ENCODE assay signal across 8 cellular contexts in genomic region chr17:3963214-3964201, GRCh38. TPM values are rescaled to one million over a fixed set of nuclear protein-coding genes. Genes with fewer than 3 reads are reported as not detected.
DNase-seq lines count a peak whose midpoint lies in the region; ATAC-seq, FAIRE-seq and TF ChIP-seq lines count a peak whose summit lies in the region.

No MANE protein-coding gene starts in this region.

- peaks cover 44% of the 10 kb centered on the region for H3K4me1 Mint-ChIP-seq in T-helper 2 cell treated with Interferon-gamma antibody and Interleukin-4, amounts not matched to agents 5 μg/mL and 100 μg/mL, for 36 hours (ENCODE audit: low read depth)

- peaks cover 23% of the 10 kb centered on the region for H3K36me3 Mint-ChIP-seq in T-helper 2 cell treated with Interferon-gamma antibody and Interleukin-4, amounts not matched to agents 5 μg/mL and 100 μg/mL, for 36 hours (ENCODE audit: low read depth)

- intact Hi-C loops in aorta (cut with DNase I), result loop anchor here in 1 of 2 donors (2.0 to 5.0 kb wide), 2 partner anchors 41 to 46 kb away; partner anchors contain the start of gene P2RX1

- H3K27me3 ChIP-seq in brain microvascular endothelial cell (replicated peaks) (peaks cover 15% of the 10 kb centered on the region), neutrophil (no peaks in the 10 kb centered on the region), aorta (ENCODE audit: control insufficient read depth in 1 of 2, insufficient read depth in 2 of 2, low read length in 1 of 2) (no peaks in the 10 kb centered on the region)

- H3K9me3 ChIP-seq in neutrophil (no peaks in the 10 kb centered on the region), aorta (ENCODE audit: control insufficient read depth, low read length) (no peaks in the 10 kb centered on the region)

- H3K4me1 ChIP-seq in neutrophil (ENCODE audit: control insufficient read depth in 1 of 2, insufficient read depth in 1 of 2, low read depth in 1 of 2, low read length in 1 of 2), result peaks cover 57 to 58% of the 10 kb centered on the region in 2 experiments
- H3K4me1 ChIP-seq in aorta (ENCODE audit: control insufficient read depth in 1 of 2, insufficient read depth in 2 of 2, low read length in 2 of 2), result no peaks in the 10 kb centered on the region

- DNase-seq in GM18507 (ENCODE audit: extremely low spot score, insufficient read length, low read depth), result peak; percentile 59
- peak; percentile 48 for DNase-seq in T-helper 2 cell treated with Interferon-gamma antibody and Interleukin-4, amounts not matched to agents 5 μg/mL and 100 μg/mL, for 36 hours (ENCODE audit: low spot score)
- no peak for DNase-seq in brain microvascular endothelial cell
- peak in 1 of 2 donors; percentile 64 for DNase-seq in aorta
- DNase-seq in urothelium cell line (ENCODE audit: low spot score), result no peak
- DNase-seq in left lobe of liver (ENCODE audit: low spot score), result no peak

- in situ Hi-C loops in brain microvascular endothelial cell (cut with HindIII; ENCODE audit: low pct_ligation_motif_present, low sequenced_read_pairs), result no loop called here

- H3K4me3 ChIP-seq in brain microvascular endothelial cell (ENCODE audit: low read depth, low read length) (peak overlapping the region; percentile 3), neutrophil (ENCODE audit: low read depth in 1 of 2, low read length in 1 of 2) (peak overlapping the region; percentile 91 to 94), aorta (ENCODE audit: low read length in 2 of 2) (peak overlapping the region; percentile 60 to 75)

- ATAC-seq in HG03039 (IDR thresholded peaks at IDR 0.05; ENCODE audit: unreplicated experiment), result peak; percentile 6
- no peak for ATAC-seq in aorta (ENCODE audit: low FRiP score)
- no peak for ATAC-seq in left lobe of liver

- 1% methylated on average over 42 to 64 of the region's 64 CpGs for WGBS in aorta, 2 donors

- peak; percentile 96 for FAIRE-seq in GM18507 (lab: Jason Lieb, UNC)
- no peak for FAIRE-seq in urothelium cell line (lab: Jason Lieb, UNC)

- H3K9me3 Mint-ChIP-seq in T-helper 2 cell treated with Interferon-gamma antibody and Interleukin-4, amounts not matched to agents 5 μg/mL and 100 μg/mL, for 36 hours, result no peaks in the 10 kb centered on the region

- no peaks in the 10 kb centered on the region for H3K27me3 Mint-ChIP-seq in T-helper 2 cell treated with Interferon-gamma antibody and Interleukin-4, amounts not matched to agents 5 μg/mL and 100 μg/mL, for 36 hours (ENCODE audit: low read depth)

- TF ChIP-seq CTCF in brain microvascular endothelial cell (IDR thresholded peaks at IDR 0.05; ENCODE audit: low read depth, low read length, missing control alignments), result no peak
- TF ChIP-seq CTCF in neutrophil (IDR thresholded peaks at IDR 0.05), result no peak

- H3K27ac ChIP-seq in brain microvascular endothelial cell (no peak overlapping the region), neutrophil (peak overlapping the region; percentile 97), aorta (ENCODE audit: low read depth in 1 of 2, low read length in 2 of 2) (no peak overlapping the region)

- peak overlapping the region; percentile 86 for H3K4me3 Mint-ChIP-seq in T-helper 2 cell treated with Interferon-gamma antibody and Interleukin-4, amounts not matched to agents 5 μg/mL and 100 μg/mL, for 36 hours

- peak overlapping the region; percentile 75 for H3K27ac Mint-ChIP-seq in T-helper 2 cell treated with Interferon-gamma antibody and Interleukin-4, amounts not matched to agents 5 μg/mL and 100 μg/mL, for 36 hours

- H3K36me3 ChIP-seq in brain microvascular endothelial cell (replicated peaks), result no peaks in the 10 kb centered on the region
- H3K36me3 ChIP-seq in neutrophil, result peaks cover 4% of the 10 kb centered on the region
- H3K36me3 ChIP-seq in aorta (ENCODE audit: control insufficient read depth in 1 of 2, insufficient read depth in 2 of 2, low read length in 1 of 2), result no peaks in the 10 kb centered on the region

RNA-seq across cellular contexts. Expression of gene ATP2A3, which starts 0.7 kb away (rescaled TPM):
- 10 to 100 TPM; 28.7 to 32.1 TPM for total RNA-seq in aorta
- 10 to 100 TPM in 1 of 2 donors, 1 to 10 TPM in 1; 7.5 to 88.7 TPM for polyA plus RNA-seq in aorta
- 3.9 TPM for total RNA-seq in left lobe of liver

RNA-seq across cellular contexts. Expression of gene P2RX1, which starts 47.2 kb away (rescaled TPM):
- total RNA-seq in aorta, result 1 to 10 TPM; 3.5 to 4.7 TPM
- 1 to 10 TPM in 1 of 2 donors, under 1 TPM in 1; 0.50 to 1.6 TPM for polyA plus RNA-seq in aorta
- total RNA-seq in left lobe of liver, result 0.13 TPM

Comparison
In these comparisons a context has a peak if more than half of its experiments do, and no peak if none do; other contexts are left out.
1. DNase-seq: peak in GM18507 (single experiment) and T-helper 2 cell treated with Interferon-gamma antibody and Interleukin-4, amounts not matched to agents 5 μg/mL and 100 μg/mL, for 36 hours (single experiment); none in brain microvascular endothelial cell (single experiment), urothelium cell line (single experiment) and left lobe of liver (single experiment).
2. H3K4me3 ChIP-seq: peak in every context shown above with its lines; median percentile 92 in neutrophil; 68 in aorta; 3 in brain microvascular endothelial cell.